In the genomic region with DNA sequence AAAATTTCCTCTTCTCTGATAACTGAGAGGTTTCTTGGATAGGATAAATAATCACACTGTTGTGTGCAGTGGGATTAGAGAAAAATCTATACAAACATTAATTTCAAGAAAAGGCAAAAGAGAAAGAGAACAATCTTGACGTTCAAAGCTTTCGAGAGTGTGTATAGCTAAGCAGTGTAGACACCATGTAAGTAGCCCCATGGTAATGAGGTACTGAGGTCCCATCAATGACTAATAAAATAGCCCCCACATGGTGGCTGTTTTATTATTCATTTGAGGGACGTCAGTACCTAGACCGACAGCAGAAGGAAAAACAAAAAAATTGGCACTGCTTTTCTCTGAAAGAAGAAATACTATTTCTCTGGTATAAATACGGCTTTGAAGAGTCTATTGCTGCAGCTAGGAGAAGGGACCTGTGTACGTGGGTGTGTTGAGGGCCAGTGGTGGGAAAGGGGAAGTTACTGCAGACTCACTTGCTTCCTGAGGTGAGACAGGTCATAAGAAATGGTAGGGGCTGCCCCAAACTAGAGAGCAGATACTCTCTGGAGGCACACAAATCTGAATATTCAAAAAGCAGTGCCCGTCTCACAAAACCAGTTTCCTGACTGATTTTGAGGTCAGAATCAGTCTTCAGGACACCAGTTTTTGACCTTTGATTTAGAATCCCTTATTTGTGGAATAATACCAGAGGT, we compare ENCODE assay signal across 9 cellular contexts.
DNase-seq lines count a peak whose midpoint lies in the region; ATAC-seq lines count a peak whose summit lies in the region.
"Had no signal": no experiment of that assay in that cellular context is flagged by ENCODE, and none has a peak within 500 bp of the region (broad histone marks: within the 10 kb centered on the region; RNA-seq: fewer than 3 reads in every experiment).

No MANE protein-coding gene starts in this region.

- H3K4me1 Mint-ChIP-seq in memory B cell: peaks cover 39% of the 10 kb centered on the region

- H3K9me3 Mint-ChIP-seq in memory B cell: no peaks in the 10 kb centered on the region

- peak overlapping the region; percentile 93 for H3K27ac Mint-ChIP-seq in memory B cell

- ATAC-seq in activated CD4-positive, CD25-positive, alpha-beta regulatory T cell treated with anti-CD3 and anti-CD28 coated beads, Interleukin-2, amount 50 U/mL, for 24 hours: peak; percentile 60 to 79
- ATAC-seq in GM21529 (IDR thresholded peaks at IDR 0.05; ENCODE audit: unreplicated experiment) (peak; percentile 97), HG03196 (IDR thresholded peaks at IDR 0.05; ENCODE audit: unreplicated experiment) (peak; percentile 94), memory B cell (ENCODE audit: low read depth) (peak; percentile 97)

- peak overlapping the region; percentile 53 for H3K4me3 Mint-ChIP-seq in memory B cell

- no peaks in the 10 kb centered on the region for H3K36me3 Mint-ChIP-seq in memory B cell

- DNase-seq in activated CD4-positive, CD25-positive, alpha-beta regulatory T cell (lab: John Stamatoyannopoulos, UW): no peak
- peak; percentile 30 to 68 for DNase-seq in memory B cell (ENCODE audit: low spot score in 2 of 2)
- no peak for DNase-seq in NCI-H2029 treated with DMSO at 0.1 percent for 48 hours (lab: John Stamatoyannopoulos, UW)
- no peak for DNase-seq in HK-2 (ENCODE audit: unreplicated experiment)
- DNase-seq in SW 1271 (lab: John Stamatoyannopoulos, UW): no peak
- DNase-seq: testis had no signal

- H3K27me3 Mint-ChIP-seq in memory B cell: no peaks in the 10 kb centered on the region

Comparison
In these comparisons a context has a peak if more than half of its experiments do, and no peak if none do; other contexts are left out.
1. DNase-seq: peak in memory B cell (2 of 2); none in activated CD4-positive, CD25-positive, alpha-beta regulatory T cell (0 of 4), NCI-H2029 treated with DMSO at 0.1 percent for 48 hours (single experiment), HK-2 (single experiment) and SW 1271 (0 of 2).
2. Peak in every context shown above with its lines, with median percentiles within 50 percentile points of each other: ATAC-seq.